ENCODE assay signal across 1 cellular context in genomic region chr14:71096947-71097346, GRCh38.
TF ChIP-seq lines count a peak whose summit lies in the region.

No MANE protein-coding gene starts in this region.

TF ChIP-seq in HepG2, 621 proteins besides CTCF, POLR2A, EP300 and RAD21 (continued from another document):
- no peak for TF ChIP-seq ZNF609 (CRISPR knock-in tag; IDR thresholded peaks at IDR 0.05; ENCODE audit: borderline replicate concordance)
- no peak for TF ChIP-seq ARID2 (CRISPR knock-in tag; IDR thresholded peaks at IDR 0.05; ENCODE audit: borderline replicate concordance)
